In genomic region chr6:108133594-108134179, GRCh38 we compare ENCODE assay signal across 8 cellular contexts.
A peak's percentile ranks its signal among the peaks of the same experiment; 100 is the strongest.
DNase-seq lines count a peak whose midpoint lies in the region; ATAC-seq lines count a peak whose summit lies in the region.

No MANE protein-coding gene starts in this region.

- H3K9me3 ChIP-seq in neuron (ENCODE audit: low read length), result no peaks in the 10 kb centered on the region

- DNase-seq in stimulated activated CD4-positive, alpha-beta T cell treated with anti-CD3 and anti-CD28 coated beads, Interleukin-1b, Interleukin-23, amount 100 ng/mL, for 48 hours, result peak; percentile 37
- no peak for DNase-seq in stimulated activated CD4-positive, alpha-beta T cell treated with anti-CD3 and anti-CD28 coated beads, Interleukin-4, amount 100 ng/mL, for 1 hour
- DNase-seq in NCI-H2171 treated with DMSO at 0.1 percent for 48 hours (lab: John Stamatoyannopoulos, UW) (peak; percentile 74), germinal center (ENCODE audit: low spot score) (peak; percentile 40)
- peak; percentile 22 for DNase-seq in activated naive CD4-positive, alpha-beta T cell treated with anti-CD3 and anti-CD28 coated beads, Interleukin-2, amount 50 U/mL, for 16 hours
- no peak for DNase-seq in stimulated activated CD4-positive, alpha-beta T cell treated with anti-CD3 and anti-CD28 coated beads, Interleukin-4, amount 100 ng/mL, for 24 hours

- H3K4me3 ChIP-seq in neuron (ENCODE audit: low read length), result peak overlapping the region; percentile 39

- H3K27me3 ChIP-seq in neuron (ENCODE audit: insufficient read depth, low read length), result peaks cover 60% of the 10 kb centered on the region

- no peaks in the 10 kb centered on the region for H3K36me3 ChIP-seq in neuron (ENCODE audit: insufficient read depth, low read length)

- H2AFZ ChIP-seq in neuron (ENCODE audit: low read depth, low read length), result peak overlapping the region; percentile 17

- ATAC-seq in GM21390 (IDR thresholded peaks at IDR 0.05; ENCODE audit: unreplicated experiment), result no peak

- H3K4me1 ChIP-seq in neuron (ENCODE audit: insufficient read depth, low read length), result peaks cover 15% of the 10 kb centered on the region

Comparison
In these comparisons a context has a peak if more than half of its experiments do, and no peak if none do; other contexts are left out.
1. DNase-seq: peak in stimulated activated CD4-positive, alpha-beta T cell treated with anti-CD3 and anti-CD28 coated beads, Interleukin-1b, Interleukin-23, amount 100 ng/mL, for 48 hours (single experiment), NCI-H2171 treated with DMSO at 0.1 percent for 48 hours (single experiment), activated naive CD4-positive, alpha-beta T cell treated with anti-CD3 and anti-CD28 coated beads, Interleukin-2, amount 50 U/mL, for 16 hours (single experiment) and germinal center (single experiment); none in stimulated activated CD4-positive, alpha-beta T cell treated with anti-CD3 and anti-CD28 coated beads, Interleukin-4, amount 100 ng/mL, for 1 hour (single experiment) and stimulated activated CD4-positive, alpha-beta T cell treated with anti-CD3 and anti-CD28 coated beads, Interleukin-4, amount 100 ng/mL, for 24 hours (single experiment).